In genomic region chr6:29424575-29424974, GRCh38 we compare ENCODE assay signal across 25 cellular contexts. TPM values are rescaled to one million over a fixed set of nuclear protein-coding genes. Genes with fewer than 3 reads are reported as not detected.
DNase-seq lines count a peak whose midpoint lies in the region; ATAC-seq and TF ChIP-seq lines count a peak whose summit lies in the region.
"Had no signal": no experiment of that assay in that cellular context is flagged by ENCODE, and none has a peak within 500 bp of the region (broad histone marks: within the 10 kb centered on the region; RNA-seq: fewer than 3 reads in every experiment).

No MANE protein-coding gene starts in this region.

- no peak for DNase-seq in activated T-cell treated with anti-CD3 and anti-CD28 coated beads, Interleukin-2, amount 50 U/mL, for 4 hours
- no peak for DNase-seq in activated T-cell treated with anti-CD3 and anti-CD28 coated beads for 4 hours
- peak; percentile 9 for DNase-seq in ELR (ENCODE audit: low read depth)
- peak; percentile 13 for DNase-seq in OCI-M1 (lab: John Stamatoyannopoulos, UW)
- peak; percentile 13 for DNase-seq in glomerular visceral epithelial cell (ENCODE audit: extremely low spot score)
- DNase-seq in cardiac septum (ENCODE audit: low spot score): no peak
- DNase-seq in GM13976 (ENCODE audit: low spot score): no peak
- DNase-seq in GM23338 (ENCODE audit: low spot score): no peak
- DNase-seq: Calu3; CD8-positive, alpha-beta memory T cell; H9; HFFc6; NCI-H1417; NCI-H187 treated with DMSO at 0.1 percent for 48 hours; NCI-H2107; NCI-H446 treated with DMSO at 0.1 percent for 48 hours; NCI-H526 treated with DMSO at 0.1 percent for 48 hours; PC-3; Right ventricle myocardium superior had no signal

- H3K27me3 Mint-ChIP-seq in activated T-cell treated with anti-CD3 and anti-CD28 coated beads, Interleukin-2, amount 50 U/mL, for 4 hours (ENCODE audit: low read depth): peaks cover 45% of the 10 kb centered on the region
- peaks cover 2% of the 10 kb centered on the region for H3K27me3 Mint-ChIP-seq in GM23338 (ENCODE audit: insufficient read depth, low read depth, poor library complexity)

- H3K36me3 ChIP-seq in GM23338 (ENCODE audit: insufficient read depth): no peaks in the 10 kb centered on the region

- no peak overlapping the region for H2AFZ ChIP-seq in GM23338

- H3K27ac Mint-ChIP-seq in GM23338: no peak overlapping the region; the same call in 1 of the 2 replicates
- H3K27ac Mint-ChIP-seq: CD8-positive, alpha-beta memory T cell; H9; HFFc6 had no signal

- H3K27me3 ChIP-seq in GM23338 (ENCODE audit: insufficient read depth): no peaks in the 10 kb centered on the region

- no peak overlapping the region for H3K27ac ChIP-seq in GM23338 (ENCODE audit: low read depth)
- H3K27ac ChIP-seq: C4-2B, HL-60, KMS-11 had no signal

- no peak overlapping the region for H3K4me2 ChIP-seq in GM23338
- H3K4me2 ChIP-seq: KMS-11 had no signal

- H3K79me2 ChIP-seq in GM23338 (replicated peaks; ENCODE audit: insufficient read depth): no peaks in the 10 kb centered on the region

- H3K4me3 Mint-ChIP-seq in activated T-cell treated with anti-CD3 and anti-CD28 coated beads, Interleukin-2, amount 50 U/mL, for 4 hours: no peak overlapping the region
- H3K4me3 Mint-ChIP-seq in GM23338: no peak overlapping the region
- H3K4me3 Mint-ChIP-seq: CD8-positive, alpha-beta memory T cell; H9; HFFc6 had no signal

- TF ChIP-seq CTCF in GM13976 (IDR thresholded peaks at IDR 0.05; ENCODE audit: borderline replicate concordance, control extremely low read depth, extremely low read depth, insufficient read depth, missing control alignments) (no peak), GM23338 (conservative IDR thresholded peaks at IDR 0.05; ENCODE audit: low read depth in 2 of 2) (no peak)

- no peak overlapping the region for H3K4me3 ChIP-seq in GM23338

- H3K4me1 Mint-ChIP-seq in activated T-cell treated with anti-CD3 and anti-CD28 coated beads, Interleukin-2, amount 50 U/mL, for 4 hours (ENCODE audit: low read depth): no peaks in the 10 kb centered on the region
- H3K4me1 Mint-ChIP-seq in GM23338: peaks cover 16% of the 10 kb centered on the region; the same call in 2 of the 3 replicates

- H3K9me2 ChIP-seq in GM23338 (ENCODE audit: insufficient read depth): no peaks in the 10 kb centered on the region

- no peaks in the 10 kb centered on the region for H3K9me3 Mint-ChIP-seq in activated T-cell treated with anti-CD3 and anti-CD28 coated beads, Interleukin-2, amount 50 U/mL, for 4 hours
- no peaks in the 10 kb centered on the region for H3K9me3 Mint-ChIP-seq in GM23338
- H3K9me3 Mint-ChIP-seq: H9 had no signal

- H3K4me1 ChIP-seq in GM23338 (ENCODE audit: insufficient read depth): peaks cover 3% of the 10 kb centered on the region; the same call in 1 of the 2 replicates

- H3K36me3 Mint-ChIP-seq in activated T-cell treated with anti-CD3 and anti-CD28 coated beads, Interleukin-2, amount 50 U/mL, for 4 hours (ENCODE audit: insufficient read depth): no peaks in the 10 kb centered on the region
- no peaks in the 10 kb centered on the region for H3K36me3 Mint-ChIP-seq in GM23338 (ENCODE audit: low read depth)
- H3K36me3 Mint-ChIP-seq: CD8-positive, alpha-beta memory T cell had no signal

- no peaks in the 10 kb centered on the region for H3F3A ChIP-seq in GM23338 (replicated peaks; ENCODE audit: low read depth)

- intact Hi-C loops in cardiac septum (cut with DNase I): no loop called here

- no peaks in the 10 kb centered on the region for H4K20me1 ChIP-seq in GM23338 (replicated peaks; ENCODE audit: insufficient read depth)

- ATAC-seq in activated T-cell treated with anti-CD3 and anti-CD28 coated beads, Interleukin-2, amount 50 U/mL, for 4 hours: peak; percentile 28 to 40
- ATAC-seq in GM23338: no peak
- ATAC-seq: PC-3 had no signal

- in situ Hi-C loops in GM13976 (cut with MboI; ENCODE audit: low sequenced_read_pairs, unreplicated experiment): no loop called here

TF ChIP-seq in GM23338, 12 proteins besides CTCF, POLR2A, EP300 and RAD21 (continues in another document):
- TF ChIP-seq POLR2AphosphoS5 (IDR thresholded peaks at IDR 0.05; ENCODE audit: low read depth) (no peak), JUNB (IDR thresholded peaks at IDR 0.05; ENCODE audit: unreplicated experiment) (no peak), REST (IDR thresholded peaks at IDR 0.05; ENCODE audit: unreplicated experiment) (no peak)

RNA-seq across cellular contexts. Expression of gene OR12D1, which starts 9.8 kb away (rescaled TPM):
- not detected for total RNA-seq in activated T-cell treated with anti-CD3 and anti-CD28 coated beads, Interleukin-2, amount 50 U/mL, for 4 hours
- not detected for total RNA-seq in cardiac septum
- not detected in 2 replicates for total RNA-seq in GM23338 (2014; rRNA removed; shearing (Covaris generic))
- not detected in 2 replicates for polyA plus RNA-seq in GM23338 (2016; fragmentation: Nextera tagmentation; extraction: Ambion mirVana)
- total RNA-seq: Calu3; CD8-positive, alpha-beta memory T cell; H9; HFFc6; HT-29; PC-3; Right ventricle myocardium superior; RPMI7951; SK-MEL-5 had no signal
- polyA plus RNA-seq: CD8-positive, alpha-beta memory T cell had no signal

RNA-seq across cellular contexts. Expression of gene OR10C1, which starts 14.5 kb away (rescaled TPM):
- not detected for total RNA-seq in activated T-cell treated with anti-CD3 and anti-CD28 coated beads, Interleukin-2, amount 50 U/mL, for 4 hours
- not detected for total RNA-seq in cardiac septum
- total RNA-seq in GM23338 (2014; rRNA removed; shearing (Covaris generic)): not detected in 2 replicates
- not detected in 2 replicates for polyA plus RNA-seq in GM23338 (2016; fragmentation: Nextera tagmentation; extraction: Ambion mirVana)
- total RNA-seq: Calu3; CD8-positive, alpha-beta memory T cell; H9; HFFc6; HT-29; PC-3; Right ventricle myocardium superior; RPMI7951; SK-MEL-5 had no signal
- polyA plus RNA-seq: CD8-positive, alpha-beta memory T cell had no signal

RNA-seq across cellular contexts. Expression of gene OR12D2, which starts 29.1 kb away (rescaled TPM):
- not detected for total RNA-seq in activated T-cell treated with anti-CD3 and anti-CD28 coated beads, Interleukin-2, amount 50 U/mL, for 4 hours
- total RNA-seq in cardiac septum: not detected
- total RNA-seq in GM23338 (2014; rRNA removed; shearing (Covaris generic)): not detected in 2 replicates
- polyA plus RNA-seq in GM23338 (2016; fragmentation: Nextera tagmentation; extraction: Ambion mirVana): not detected in 2 replicates
- total RNA-seq: Calu3; CD8-positive, alpha-beta memory T cell; H9; HFFc6; HT-29; PC-3; Right ventricle myocardium superior; RPMI7951; SK-MEL-5 had no signal
- polyA plus RNA-seq: CD8-positive, alpha-beta memory T cell had no signal

RNA-seq across cellular contexts. Expression of gene OR11A1, which starts 32.3 kb away (rescaled TPM):
- not detected for total RNA-seq in activated T-cell treated with anti-CD3 and anti-CD28 coated beads, Interleukin-2, amount 50 U/mL, for 4 hours
- not detected for total RNA-seq in cardiac septum
- not detected in 2 replicates for total RNA-seq in GM23338 (2014; rRNA removed; shearing (Covaris generic))
- not detected in 2 replicates for polyA plus RNA-seq in GM23338 (2016; fragmentation: Nextera tagmentation; extraction: Ambion mirVana)
- total RNA-seq: Calu3; CD8-positive, alpha-beta memory T cell; H9; HFFc6; HT-29; PC-3; Right ventricle myocardium superior; RPMI7951; SK-MEL-5 had no signal
- polyA plus RNA-seq: CD8-positive, alpha-beta memory T cell had no signal

RNA-seq across cellular contexts. Expression of gene OR2H1, which starts 32.4 kb away (rescaled TPM):
- total RNA-seq in activated T-cell treated with anti-CD3 and anti-CD28 coated beads, Interleukin-2, amount 50 U/mL, for 4 hours: not detected
- total RNA-seq in cardiac septum: not detected
- not detected in 2 replicates for total RNA-seq in GM23338 (2014; rRNA removed; shearing (Covaris generic))
- polyA plus RNA-seq in GM23338 (2016; fragmentation: Nextera tagmentation; extraction: Ambion mirVana): not detected in 2 replicates
- total RNA-seq: Calu3; CD8-positive, alpha-beta memory T cell; H9; HFFc6; HT-29; PC-3; Right ventricle myocardium superior; RPMI7951; SK-MEL-5 had no signal
- polyA plus RNA-seq: CD8-positive, alpha-beta memory T cell had no signal

Comparison
In these comparisons a context has a peak if more than half of its experiments do, and no peak if none do; other contexts are left out.
1. DNase-seq: peak in ELR (single experiment), OCI-M1 (single experiment) and glomerular visceral epithelial cell (single experiment); none in activated T-cell treated with anti-CD3 and anti-CD28 coated beads, Interleukin-2, amount 50 U/mL, for 4 hours (single experiment), activated T-cell treated with anti-CD3 and anti-CD28 coated beads for 4 hours (single experiment), cardiac septum (single experiment), GM13976 (single experiment) and GM23338 (single experiment).